ENCODE assay signal across 17 cellular contexts in the genomic region with DNA sequence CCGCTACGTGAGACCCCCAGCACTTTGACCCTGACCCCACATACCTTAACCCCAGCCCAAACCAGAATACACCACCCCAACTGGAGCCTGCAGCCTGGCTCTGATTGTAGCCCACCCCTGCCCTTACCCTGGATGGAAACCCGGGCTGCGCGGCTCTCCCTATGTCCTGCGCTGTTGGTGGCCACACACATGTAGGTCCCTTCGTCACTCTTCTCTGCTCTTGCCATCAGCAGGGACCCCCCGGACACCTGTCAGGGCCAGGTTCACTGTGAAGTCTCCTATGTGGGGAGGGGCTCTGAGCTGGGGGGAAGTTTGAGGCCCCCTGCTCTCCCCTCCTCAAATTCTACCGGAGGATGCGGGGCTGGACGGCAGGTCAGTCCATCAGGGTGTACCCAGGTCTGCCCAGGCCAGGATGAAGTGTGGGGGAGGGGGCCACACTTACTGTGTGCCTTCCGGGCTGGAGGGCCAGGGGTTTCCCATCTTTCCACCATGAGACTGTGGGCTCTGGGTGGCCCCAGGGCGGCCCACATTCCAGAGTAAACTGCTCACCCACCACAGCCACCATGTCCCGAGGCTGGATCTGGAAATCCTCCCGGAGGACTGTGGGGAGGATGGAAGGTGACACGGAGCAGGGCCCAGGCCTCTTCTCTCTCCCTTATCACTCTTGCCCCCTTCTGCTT. TPM values are rescaled to one million over a fixed set of nuclear protein-coding genes. Genes with fewer than 3 reads are reported as not detected.
A peak's percentile ranks its signal among the peaks of the same experiment; 100 is the strongest.
DNase-seq lines count a peak whose midpoint lies in the region; ATAC-seq and TF ChIP-seq lines count a peak whose summit lies in the region.
"Had no signal": no experiment of that assay in that cellular context is flagged by ENCODE, and none has a peak within 500 bp of the region (broad histone marks: within the 10 kb centered on the region; RNA-seq: fewer than 3 reads in every experiment).

No MANE protein-coding gene starts in this region.

- H3K4me1 ChIP-seq in colonic mucosa (no peaks in the 10 kb centered on the region), tibial nerve (peaks cover 0 to 69% (median 14%) of the 10 kb centered on the region in 4 donors)

- no peak for TF ChIP-seq CTCF in colonic mucosa (IDR thresholded peaks at IDR 0.05)
- TF ChIP-seq CTCF in tibial nerve (IDR thresholded peaks at IDR 0.05) = no peak

- TF ChIP-seq EP300 in tibial nerve (IDR thresholded peaks at IDR 0.05) = no peak

- no peak for DNase-seq in MG63
- no peak for DNase-seq in colonic mucosa
- peak; percentile 65 for DNase-seq in mesenteric fat pad (ENCODE audit: low spot score)
- DNase-seq in tibial nerve (ENCODE audit: low spot score in 2 of 2) = peak in 1 of 2 donors; percentile 3
- no peak for DNase-seq in SIG-M5 treated with dmso at 0.1 percent for 504 hours (lab: John Stamatoyannopoulos, UW; ENCODE audit: unreplicated experiment)
- no peak for DNase-seq in NCI-H446 (lab: John Stamatoyannopoulos, UW)
- DNase-seq: activated CD4-positive, alpha-beta T cell treated with anti-CD3 and anti-CD28 coated beads for 1 hour; activated T-cell treated with anti-CD3 and anti-CD28 coated beads, Interleukin-2, amount 50 U/mL, for 72 hours; anterior cingulate cortex; CD4-positive, alpha-beta memory T cell; KG1; NK-92 treated with Interleukin-12 subunit alpha and Interleukin-12 subunit beta, amount 100 ng/mL, for 24 hours; stimulated activated CD4-positive, alpha-beta T cell treated with anti-CD3 and anti-CD28 coated beads, Interleukin-4, amount 100 ng/mL, for 1 hour; SW 1271 had no signal

- no peaks in the 10 kb centered on the region for H3K36me3 ChIP-seq in MG63
- no peaks in the 10 kb centered on the region for H3K36me3 ChIP-seq in colonic mucosa
- H3K36me3 ChIP-seq in tibial nerve = no peaks in the 10 kb centered on the region

- intact Hi-C loops in colonic mucosa (cut with DNase I) = no loop called here

- ATAC-seq in HG03342 (IDR thresholded peaks at IDR 0.05; ENCODE audit: unreplicated experiment) = no peak
- ATAC-seq: activated T-cell treated with anti-CD3 and anti-CD28 coated beads, Interleukin-2, amount 50 U/mL, for 72 hours had no signal

- no peak overlapping the region for H3K9ac ChIP-seq in colonic mucosa (ENCODE audit: low read depth in 2 of 2, low read length in 2 of 2)

- H3K9me3 ChIP-seq in MG63 (no peaks in the 10 kb centered on the region), colonic mucosa (no peaks in the 10 kb centered on the region), tibial nerve (no peaks in the 10 kb centered on the region)

- no peaks in the 10 kb centered on the region for H3K27me3 ChIP-seq in MG63
- H3K27me3 ChIP-seq in colonic mucosa = no peaks in the 10 kb centered on the region
- H3K27me3 ChIP-seq in tibial nerve = no peaks in the 10 kb centered on the region

- H3K4me3 ChIP-seq in MG63 (peak overlapping the region; percentile 31), colonic mucosa (no peak overlapping the region), tibial nerve (peak overlapping the region in 2 of 4 donors; percentile 1 to 39)

- TF ChIP-seq POLR2A in tibial nerve (IDR thresholded peaks at IDR 0.05) = no peak

- H3K27ac ChIP-seq in colonic mucosa (peak overlapping the region; percentile 12), tibial nerve (peak overlapping the region in 3 of 4 donors; percentile 15 to 80 (median 77))

- WGBS in tibial nerve, 2 donors = 85 to 86% methylated on average over 10 to 13 of the region's 16 CpGs

RNA-seq across cellular contexts. Expression of gene ROBO4, which starts 1.5 kb away (rescaled TPM):
- total RNA-seq in MG63 (2014; rRNA removed; shearing (Covaris generic); ENCODE audit: low replicate concordance) = 7.4 and 13.7 TPM in 2 replicates
- total RNA-seq in colonic mucosa = 1 to 10 TPM; 4.0 to 5.0 TPM
- total RNA-seq in mesenteric fat pad = 70.9 TPM
- total RNA-seq in tibial nerve = 10 to 100 TPM; 12.1 to 38.8 (median 28.0) TPM
- total RNA-seq: activated T-cell treated with anti-CD3 and anti-CD28 coated beads, Interleukin-2, amount 50 U/mL, for 72 hours; CD4-positive, alpha-beta memory T cell; progenitor cell of endocrine pancreas had no signal

RNA-seq across cellular contexts. Expression of gene HEPN1, which starts 22.8 kb away (rescaled TPM):
- total RNA-seq in MG63 (2014; rRNA removed; shearing (Covaris generic); ENCODE audit: low replicate concordance) = not detected in 2 replicates
- total RNA-seq in colonic mucosa (not detected), mesenteric fat pad (not detected), tibial nerve (not detected)
- total RNA-seq: activated T-cell treated with anti-CD3 and anti-CD28 coated beads, Interleukin-2, amount 50 U/mL, for 72 hours; CD4-positive, alpha-beta memory T cell; endodermal cell; progenitor cell of endocrine pancreas had no signal

RNA-seq across cellular contexts. Expression of gene ROBO3, which starts 31.0 kb away (rescaled TPM):
- total RNA-seq in MG63 (2014; rRNA removed; shearing (Covaris generic); ENCODE audit: low replicate concordance) = 19.3 and 21.5 TPM in 2 replicates
- total RNA-seq in colonic mucosa (1 to 10 TPM; 7.8 to 8.0 TPM), mesenteric fat pad (14.8 TPM), tibial nerve (10 to 100 TPM; 22.2 to 34.3 (median 24.8) TPM)

RNA-seq across cellular contexts. Expression of gene HEPACAM, which starts 39.6 kb away (rescaled TPM):
- not detected in 2 replicates for total RNA-seq in MG63 (2014; rRNA removed; shearing (Covaris generic); ENCODE audit: low replicate concordance)
- total RNA-seq in colonic mucosa = under 1 TPM; 0.08 to 0.12 TPM
- total RNA-seq in mesenteric fat pad = 33.4 TPM
- total RNA-seq in tibial nerve = 10 to 100 TPM in 3 of 4 donors, 1 to 10 TPM in 1; 8.7 to 18.4 (median 15.3) TPM
- total RNA-seq: activated T-cell treated with anti-CD3 and anti-CD28 coated beads, Interleukin-2, amount 50 U/mL, for 72 hours; CD4-positive, alpha-beta memory T cell; endodermal cell had no signal

RNA-seq across cellular contexts. Expression of gene CCDC15, which starts 57.8 kb away (rescaled TPM):
- 1.5 and 3.9 TPM in 2 replicates for total RNA-seq in MG63 (2014; rRNA removed; shearing (Covaris generic); ENCODE audit: low replicate concordance)
- 1 to 10 TPM; 1.2 to 2.5 TPM for total RNA-seq in colonic mucosa
- 0.93 TPM for total RNA-seq in mesenteric fat pad
- 1 to 10 TPM in 3 of 4 donors, under 1 TPM in 1; 0.98 to 4.2 (median 2.6) TPM for total RNA-seq in tibial nerve
